In the genomic region with DNA sequence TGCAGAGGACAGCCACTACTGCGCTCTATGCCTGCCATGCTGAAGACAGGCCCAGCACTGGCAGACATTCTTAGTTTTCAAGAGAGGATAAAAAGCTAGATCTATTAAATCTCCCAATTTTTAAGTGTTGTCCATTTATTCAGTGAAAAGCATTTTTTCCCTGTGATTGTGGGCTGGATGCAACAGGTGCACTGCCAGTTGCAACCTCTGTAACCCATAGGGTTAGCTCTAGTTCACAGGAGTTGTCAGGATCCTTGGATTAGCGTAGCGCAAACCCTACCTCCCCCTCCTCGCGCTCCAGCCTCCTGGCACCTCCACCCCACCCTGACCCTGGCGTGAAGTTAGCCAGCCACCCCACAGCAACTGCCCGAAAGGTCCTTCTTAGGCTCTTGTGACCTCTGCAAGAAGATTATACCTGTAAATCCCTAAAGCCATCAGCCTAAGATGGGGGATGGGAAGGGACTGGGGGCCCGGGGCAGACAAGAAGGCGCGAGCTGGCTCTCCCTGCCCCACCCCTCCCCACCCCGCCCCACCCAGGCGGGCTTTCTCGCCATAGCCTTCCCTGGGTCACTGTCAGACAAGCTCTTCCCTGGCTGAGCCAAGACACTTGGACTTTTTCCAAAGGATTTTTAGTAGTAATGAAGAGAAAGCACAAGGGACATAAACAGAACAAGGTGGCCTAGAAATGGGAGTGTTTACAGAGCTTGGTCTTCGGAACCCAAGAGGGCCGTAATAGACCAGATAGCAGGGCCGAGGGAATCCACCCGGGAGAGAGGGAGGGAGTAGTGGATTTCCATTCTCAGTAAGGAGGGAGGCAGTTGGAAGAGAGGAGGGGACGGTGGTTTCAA, we compare ENCODE assay signal across 9 cellular contexts. TPM values are rescaled to one million over a fixed set of nuclear protein-coding genes. Genes with fewer than 3 reads are reported as not detected.
DNase-seq lines count a peak whose midpoint lies in the region; ATAC-seq and TF ChIP-seq lines count a peak whose summit lies in the region.
"Had no signal": no experiment of that assay in that cellular context is flagged by ENCODE, and none has a peak within 500 bp of the region (broad histone marks: within the 10 kb centered on the region; RNA-seq: fewer than 3 reads in every experiment).

No MANE protein-coding gene starts in this region.

- no peaks in the 10 kb centered on the region for H3K9me3 Mint-ChIP-seq in activated T-cell treated with anti-CD3 and anti-CD28 coated beads, Interleukin-2, amount 50 U/mL, for 72 hours

- peak overlapping the region; percentile 45 for H3K4me3 ChIP-seq in colonic mucosa
- H3K4me3 ChIP-seq in mesodermal cell (ENCODE audit: extremely low read depth, insufficient read depth, low read length, poor library complexity, severe bottlenecking) = peak overlapping the region; percentile 49
- peak overlapping the region; percentile 63 to 70 for H3K4me3 ChIP-seq in uterus
- H3K4me3 ChIP-seq: SK-N-MC had no signal

- H3K4me1 ChIP-seq in colonic mucosa = no peaks in the 10 kb centered on the region
- peaks cover 4% of the 10 kb centered on the region for H3K4me1 ChIP-seq in mesodermal cell (ENCODE audit: control insufficient read depth, insufficient read depth, low read length, poor library complexity, severe bottlenecking)
- peaks cover 0 to 4% of the 10 kb centered on the region in 2 donors for H3K4me1 ChIP-seq in uterus

- DNase-seq in activated T-cell treated with anti-CD3 and anti-CD28 coated beads, Interleukin-2, amount 50 U/mL, for 72 hours = no peak
- no peak for DNase-seq in activated T-cell treated with anti-CD3 and anti-CD28 coated beads, Interleukin-2, amount 50 U/mL, for 1 hour
- DNase-seq in colonic mucosa (peak; percentile 17), uterus (peak in 1 of 2 donors; percentile 39), GOT3 (lab: John Stamatoyannopoulos, UW) (no peak), hippocampal formation (lab: John Stamatoyannopoulos, UW) (no peak)
- DNase-seq in activated effector memory CD4-positive, alpha-beta T cell treated with Interleukin-2 at 50 U/mL for 16 hours = no peak

- peaks cover 63% of the 10 kb centered on the region for H3K27me3 Mint-ChIP-seq in activated T-cell treated with anti-CD3 and anti-CD28 coated beads, Interleukin-2, amount 50 U/mL, for 72 hours (ENCODE audit: low read depth)

- peaks cover 15% of the 10 kb centered on the region for H3K4me1 Mint-ChIP-seq in activated T-cell treated with anti-CD3 and anti-CD28 coated beads, Interleukin-2, amount 50 U/mL, for 72 hours (ENCODE audit: low read depth)

- peaks cover 0 to 2% of the 10 kb centered on the region in 2 donors for H3K36me3 Mint-ChIP-seq in activated T-cell treated with anti-CD3 and anti-CD28 coated beads, Interleukin-2, amount 50 U/mL, for 72 hours (ENCODE audit: insufficient read depth in 2 of 2)

- intact Hi-C loops in colonic mucosa (cut with DNase I) (no loop called here), uterus (cut with DNase I; ENCODE audit: low total_unique reads) (no loop called here)

- no peak for TF ChIP-seq POLR2A in uterus (IDR thresholded peaks at IDR 0.05)

- peak overlapping the region; percentile 70 to 85 for H3K4me3 Mint-ChIP-seq in activated T-cell treated with anti-CD3 and anti-CD28 coated beads, Interleukin-2, amount 50 U/mL, for 72 hours

- WGBS in mesodermal cell (ENCODE audit: insufficient coverage in 2 of 2), 2 experiments = 47 to 53% methylated on average over 10 of the region's 18 CpGs

- H3K27ac Mint-ChIP-seq in activated T-cell treated with anti-CD3 and anti-CD28 coated beads, Interleukin-2, amount 50 U/mL, for 72 hours = no peak overlapping the region

- H3K27ac ChIP-seq in colonic mucosa (no peak overlapping the region), mesodermal cell (ENCODE audit: low read depth, low read length, severe bottlenecking) (no peak overlapping the region), uterus (peak overlapping the region; percentile 90 to 95)
- H3K27ac ChIP-seq: SK-N-MC had no signal

- ATAC-seq in activated T-cell treated with anti-CD3 and anti-CD28 coated beads, Interleukin-2, amount 50 U/mL, for 72 hours (replicated peaks in 1 of 2) = no peak

- no peak overlapping the region for H3K9ac ChIP-seq in colonic mucosa (ENCODE audit: low read depth in 2 of 2, low read length in 2 of 2)

- H3K9me3 ChIP-seq in colonic mucosa (no peaks in the 10 kb centered on the region), mesodermal cell (ENCODE audit: control insufficient read depth, low read length) (no peaks in the 10 kb centered on the region), uterus (no peaks in the 10 kb centered on the region)

- TF ChIP-seq CTCF in colonic mucosa (IDR thresholded peaks at IDR 0.05) (no peak), uterus (IDR thresholded peaks at IDR 0.05) (no peak)

- H3K36me3 ChIP-seq in colonic mucosa (no peaks in the 10 kb centered on the region), mesodermal cell (ENCODE audit: control insufficient read depth, insufficient read depth, low read length) (no peaks in the 10 kb centered on the region), uterus (no peaks in the 10 kb centered on the region)

- H3K27me3 ChIP-seq in colonic mucosa (peaks cover 29% of the 10 kb centered on the region), uterus (no peaks in the 10 kb centered on the region)

RNA-seq across cellular contexts. Expression of a gene that starts 31.0 kb away (rescaled TPM):
- 100 to 1,000 TPM; 287 to 325 TPM for total RNA-seq in activated T-cell treated with anti-CD3 and anti-CD28 coated beads, Interleukin-2, amount 50 U/mL, for 72 hours
- total RNA-seq in colonic mucosa = 100 to 1,000 TPM; 229 to 242 TPM
- 405 TPM for polyA plus RNA-seq in mesodermal cell (2013, experiment 1 of 2)
- 391 TPM for polyA plus RNA-seq in mesodermal cell (2013, experiment 2 of 2)
- 100 to 1,000 TPM in 3 of 4 donors, 10 to 100 TPM in 1; 97.9 to 261 (median 213) TPM for total RNA-seq in uterus

RNA-seq across cellular contexts. Expression of a gene that starts 52.9 kb away (rescaled TPM):
- not detected for total RNA-seq in activated T-cell treated with anti-CD3 and anti-CD28 coated beads, Interleukin-2, amount 50 U/mL, for 72 hours
- total RNA-seq in colonic mucosa = not detected
- polyA plus RNA-seq in mesodermal cell (2013, experiment 1 of 2) = not detected
- not detected for polyA plus RNA-seq in mesodermal cell (2013, experiment 2 of 2)
- not detected for total RNA-seq in uterus

Comparison
In these comparisons a context has a peak if more than half of its experiments do, and no peak if none do; other contexts are left out.
1. H3K27ac ChIP-seq: peak in uterus (2 of 2); none in colonic mucosa (single experiment) and mesodermal cell (single experiment).
2. Peak in every context shown above with its lines, with median percentiles within 50 percentile points of each other: H3K4me3 ChIP-seq.